Comparison of ENCODE assay signal across 23 cellular contexts in the genomic region with DNA sequence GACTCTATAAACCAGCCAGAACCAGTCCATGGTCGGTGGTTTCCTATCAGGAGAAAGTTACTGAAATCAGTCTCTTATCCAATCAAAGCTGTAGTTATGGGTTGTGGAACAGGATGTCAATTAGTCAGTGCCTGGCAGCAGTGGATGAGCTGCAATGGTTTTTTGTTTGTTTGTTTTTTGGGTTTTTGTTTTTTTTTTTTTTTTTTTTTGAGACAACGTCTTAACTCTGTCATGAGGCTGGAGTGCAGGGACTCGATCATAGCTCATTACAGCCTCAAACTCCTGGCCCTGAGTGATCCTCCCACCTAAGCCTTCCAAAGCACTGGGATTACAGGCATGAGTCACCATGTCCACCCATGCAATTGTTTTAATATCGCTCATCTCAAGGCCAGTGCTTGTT.
A peak's percentile ranks its signal among the peaks of the same experiment; 100 is the strongest.
DNase-seq lines count a peak whose midpoint lies in the region; ATAC-seq and TF ChIP-seq lines count a peak whose summit lies in the region.
"Had no signal": no experiment of that assay in that cellular context is flagged by ENCODE, and none has a peak within 500 bp of the region (broad histone marks: within the 10 kb centered on the region; RNA-seq: fewer than 3 reads in every experiment).

No MANE protein-coding gene starts in this region.

- DNase-seq in AG10803 (ENCODE audit: low read depth) (peak; percentile 8), LHCN-M2 (ENCODE audit: low read depth) (peak; percentile 34), astrocyte of the spinal cord (ENCODE audit: low read depth, low spot score) (peak; percentile 4), iris pigment epithelial cell (ENCODE audit: low read depth) (peak; percentile 72), pons (ENCODE audit: low spot score) (no peak)
- DNase-seq: activated CD8-positive, alpha-beta memory T cell treated with anti-CD3 and anti-CD28 coated beads for 24 hours; amygdala; Caco-2; erythroblast; hypothalamus; Karpas-422; left ventricle myocardium inferior; NCI-H1694 treated with DMSO at 0.1 percent for 48 hours; NCI-H526 treated with DMSO at 0.1 percent for 48 hours; pancreas; spleen; stomach; SW 1271 had no signal

- TF ChIP-seq CTCF in AG10803 (conservative IDR thresholded peaks at IDR 0.05; ENCODE audit: low read length) = no peak
- no peak for TF ChIP-seq CTCF in astrocyte of the spinal cord (IDR thresholded peaks at IDR 0.05; ENCODE audit: low read depth, low read length)

- in situ Hi-C loops in astrocyte of the spinal cord (cut with HindIII; ENCODE audit: low sequenced_read_pairs) = no loop called here

- no peak overlapping the region for H3K4me3 ChIP-seq in AG10803 (ENCODE audit: low read length)
- H3K4me3 ChIP-seq in astrocyte of the spinal cord (ENCODE audit: low read depth, low read length) = no peak overlapping the region
- H3K4me3 ChIP-seq: coronary artery, left ventricle myocardium inferior, pancreas, spleen, stomach had no signal

- ATAC-seq in HG03439 (IDR thresholded peaks at IDR 0.05; ENCODE audit: unreplicated experiment) (no peak), HG02623 (IDR thresholded peaks at IDR 0.05; ENCODE audit: unreplicated experiment) (no peak), HG03520 (IDR thresholded peaks at IDR 0.05; ENCODE audit: unreplicated experiment) (no peak)
- ATAC-seq: WTC11 had no signal
